ENCODE assay signal across 1 cellular context in genomic region chr17:3667366-3668278, GRCh38.
TF ChIP-seq lines count a peak whose summit lies in the region.

No MANE protein-coding gene starts in this region.

TF ChIP-seq in GM12878, 131 proteins besides CTCF, POLR2A, EP300 and RAD21:
- TF ChIP-seq DPF2 (IDR thresholded peaks at IDR 0.05): 0 out of 2 replicates have a peak, but pooled peaks have one; percentile 33
- no peak for TF ChIP-seq TCF12 (IDR thresholded peaks at IDR 0.05; ENCODE audit: low read depth, low read length)
- peak; percentile 1 for TF ChIP-seq HDAC6 (IDR thresholded peaks at IDR 0.05; ENCODE audit: unreplicated experiment)
- TF ChIP-seq SPI1 (IDR thresholded peaks at IDR 0.05; ENCODE audit: borderline replicate concordance, insufficient read depth, low read depth, low read length): peak; percentile 32; the same call in 1 of the 2 replicates
- TF ChIP-seq IKZF2 (IDR thresholded peaks at IDR 0.05): peak in 1 of 2 experiments; percentile 12; a peak in 1 of 4 replicates
TF ChIP-seq in GM12878: peak in this region for 4.
